ENCODE assay signal across 9 cellular contexts in the genomic region with DNA sequence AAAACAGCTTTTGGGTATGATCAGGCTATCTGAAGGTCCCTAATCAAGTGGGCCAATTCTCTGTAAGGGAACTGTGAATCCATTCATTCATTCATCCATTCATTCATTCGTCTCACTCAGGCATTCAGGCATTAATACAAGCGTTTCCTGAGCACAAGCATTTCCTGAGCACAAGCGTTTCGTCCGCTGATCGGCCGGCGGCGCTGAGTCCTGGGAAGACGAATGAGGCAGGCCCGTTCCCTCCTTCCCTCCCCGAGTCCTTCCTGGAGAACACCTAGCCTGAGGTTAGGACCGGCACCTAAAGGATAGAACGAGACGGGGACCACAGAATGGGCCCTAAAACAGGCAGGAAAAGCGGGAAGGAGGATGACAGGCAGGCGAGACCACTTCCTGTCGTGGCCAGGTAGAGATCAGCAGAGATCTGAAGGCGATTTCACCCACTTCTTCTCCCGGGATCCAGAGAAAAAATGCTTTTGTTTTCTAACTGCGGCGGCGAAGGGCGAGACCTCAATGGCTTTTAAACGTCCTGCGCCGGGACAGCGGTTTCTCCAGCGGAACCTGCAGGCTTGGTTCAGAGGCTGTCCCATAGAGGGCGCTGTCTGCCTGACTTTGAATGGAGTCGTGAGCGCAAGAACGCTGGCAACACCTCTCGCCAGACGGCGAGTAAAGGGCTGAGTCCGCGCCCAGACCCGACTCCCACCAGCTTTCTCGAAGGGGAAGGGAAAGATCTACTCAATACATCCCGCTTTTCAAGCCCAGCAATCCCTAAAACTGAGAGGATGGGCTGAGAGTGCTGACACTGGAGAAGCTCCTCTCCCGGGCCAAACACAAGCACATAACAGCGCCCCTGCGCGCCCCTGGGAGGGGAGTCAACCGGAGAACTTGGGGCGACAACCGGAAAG. TPM values are rescaled to one million over a fixed set of nuclear protein-coding genes. Genes with fewer than 3 reads are reported as not detected.
DNase-seq lines count a peak whose midpoint lies in the region; ATAC-seq and TF ChIP-seq lines count a peak whose summit lies in the region.
"Had no signal": no experiment of that assay in that cellular context is flagged by ENCODE, and none has a peak within 500 bp of the region (broad histone marks: within the 10 kb centered on the region; RNA-seq: fewer than 3 reads in every experiment).

No MANE protein-coding gene starts in this region.

- H3K23me2 ChIP-seq in H9 (ENCODE audit: insufficient read length, low read depth, low read length, poor library complexity, severe bottlenecking), result peaks cover 30% of the 10 kb centered on the region

- H3K27ac ChIP-seq in H9 (ENCODE audit: insufficient read length, low read depth, low read length) (no peak overlapping the region), duodenal mucosa (ENCODE audit: low read depth, low read length) (no peak overlapping the region), lower lobe of right lung (no peak overlapping the region)
- H3K27ac ChIP-seq: epithelial cell of prostate had no signal

- no peak overlapping the region for H3K27ac Mint-ChIP-seq in H9

- no peak overlapping the region for H2BK20ac ChIP-seq in H9 (ENCODE audit: low read depth, low read length, poor library complexity, severe bottlenecking)

- H3K23ac ChIP-seq in H9 (ENCODE audit: insufficient read length, low read depth, low read length), result no peak overlapping the region

- H3K9me3 ChIP-seq in H9 (ENCODE audit: control insufficient read depth, low read depth, low read length) (no peaks in the 10 kb centered on the region), duodenal mucosa (ENCODE audit: control insufficient read depth in 1 of 2, low read length in 2 of 2) (no peaks in the 10 kb centered on the region), lower lobe of right lung (no peaks in the 10 kb centered on the region)

- H3K36me3 Mint-ChIP-seq in H9 (ENCODE audit: insufficient read depth in 1 of 3, low read depth in 3 of 3), result no peaks in the 10 kb centered on the region

- peak; percentile 47 for DNase-seq in DMS 273 treated with DMSO at 0.1 percent for 48 hours (lab: John Stamatoyannopoulos, UW)
- DNase-seq in H9, result peak; percentile 94
- DNase-seq in NCI-H446 treated with DMSO at 0.1 percent for 48 hours (lab: John Stamatoyannopoulos, UW), result peak; percentile 8
- peak; percentile 88 for DNase-seq in activated CD4-positive, alpha-beta T cell treated with anti-CD3 and anti-CD28 coated beads, Interleukin-2, amount 50 U/mL, for 1 hour
- DNase-seq in lower lobe of right lung, result peak; percentile 88
- DNase-seq in stimulated activated CD4-positive, alpha-beta T cell treated with anti-CD3 and anti-CD28 coated beads, TNF-alpha, amount 100 ng/mL, for 1 hour (ENCODE audit: low read depth in 3 of 3, low spot score in 1 of 3), result peak; percentile 59 to 81 (median 72)

- peak; percentile 97 for TF ChIP-seq CTCF in H9 (conservative IDR thresholded peaks at IDR 0.05)
- TF ChIP-seq CTCF in lower lobe of right lung (IDR thresholded peaks at IDR 0.05), result peak; percentile 88

- no peak overlapping the region for H3K4ac ChIP-seq in H9 (ENCODE audit: low read depth, low read length)

- H4K8ac ChIP-seq in H9 (replicated peaks; ENCODE audit: insufficient read length, low read depth, low read length), result no peak overlapping the region

- H3K4me1 ChIP-seq in H9 (ENCODE audit: insufficient read depth, low read length) (no peaks in the 10 kb centered on the region; the same call in 1 of the 2 replicates), duodenal mucosa (ENCODE audit: control insufficient read depth in 1 of 2, insufficient read depth in 2 of 2, low read length in 2 of 2) (peaks cover 8 to 30% of the 10 kb centered on the region in 2 donors), lower lobe of right lung (peaks cover 49% of the 10 kb centered on the region)

- H3K4me1 Mint-ChIP-seq in H9, result peaks cover 21 to 29% of the 10 kb centered on the region in 2 experiments

- peak overlapping the region; percentile 89 for H3K4me2 ChIP-seq in H9 (ENCODE audit: insufficient read depth, insufficient read length, low read length)

- no peak overlapping the region for H2BK15ac ChIP-seq in H9 (ENCODE audit: low read depth, low read length)

- H3K4me3 Mint-ChIP-seq in H9, result peak overlapping the region; percentile 55 to 84

- H4K5ac ChIP-seq in H9 (ENCODE audit: insufficient read length, low read depth, low read length), result no peak overlapping the region

- no peak overlapping the region for H2BK12ac ChIP-seq in H9 (ENCODE audit: insufficient read length, low read depth, low read length)

- H3K79me2 ChIP-seq in H9 (ENCODE audit: insufficient read depth, low read length), result no peaks in the 10 kb centered on the region

- no peaks in the 10 kb centered on the region for H3K79me1 ChIP-seq in H9 (ENCODE audit: insufficient read depth, low read depth, low read length, poor library complexity, severe bottlenecking)

- peaks cover 98% of the 10 kb centered on the region for H3K27me3 Mint-ChIP-seq in H9 (ENCODE audit: low read depth)

- H2BK5ac ChIP-seq in H9 (ENCODE audit: insufficient read length, low read length), result no peak overlapping the region

- peak; percentile 86 to 88 for ATAC-seq in lower lobe of right lung
- no peak for ATAC-seq in GM21423 (IDR thresholded peaks at IDR 0.05; ENCODE audit: unreplicated experiment)

- H2BK120ac ChIP-seq in H9 (ENCODE audit: low read depth, low read length, poor library complexity, severe bottlenecking), result no peak overlapping the region

- no peak overlapping the region for H3K14ac ChIP-seq in H9 (ENCODE audit: insufficient read depth, low read length)

- H3T11ph ChIP-seq in H9 (ENCODE audit: low read length), result no peak overlapping the region

- H3K4me3 ChIP-seq in duodenal mucosa (ENCODE audit: low read depth in 1 of 2, low read length in 2 of 2), result peak overlapping the region; percentile 34 to 59
- peak overlapping the region; percentile 37 for H3K4me3 ChIP-seq in lower lobe of right lung

- H2AK5ac ChIP-seq in H9 (ENCODE audit: insufficient read length, low read length), result no peak overlapping the region

- no peak overlapping the region for H3K56ac ChIP-seq in H9 (ENCODE audit: insufficient read length, low read depth, low read length)

- peaks cover 0 to 2% of the 10 kb centered on the region in 2 experiments; a peak in 2 of 5 replicates for H3K9me3 Mint-ChIP-seq in H9

- no peak overlapping the region for H2AFZ ChIP-seq in H9 (ENCODE audit: low read length)

- H3K27me3 ChIP-seq in H9 (ENCODE audit: insufficient read depth, low read length) (peaks cover 58% of the 10 kb centered on the region), duodenal mucosa (ENCODE audit: control insufficient read depth in 1 of 2, insufficient read depth in 2 of 2, low read length in 2 of 2) (peaks cover 78 to 91% of the 10 kb centered on the region in 2 donors), lower lobe of right lung (ENCODE audit: low read depth) (peaks cover 100% of the 10 kb centered on the region)

- intact Hi-C loops in lower lobe of right lung (cut with DNase I), result loop anchor here (5.0 kb wide), 1 partner anchor 429 kb away; no protein-coding TSS in a partner anchor

- WGBS in H9 (ENCODE audit: extremely low coverage, insufficient read length, low lambda C conversion rate), result no CpG with 5 or more reads among the region's 48 CpGs

- peak overlapping the region; percentile 5 for H3K9ac ChIP-seq in H9 (ENCODE audit: extremely low read depth, insufficient read length, low read length)
- peak overlapping the region in 1 of 2 donors; percentile 30 for H3K9ac ChIP-seq in duodenal mucosa (ENCODE audit: low read depth in 1 of 2, low read length in 2 of 2)

- no peak overlapping the region for H3K18ac ChIP-seq in H9 (ENCODE audit: insufficient read length, low read depth, low read length)

- no peak overlapping the region for H4K91ac ChIP-seq in H9 (ENCODE audit: insufficient read length, low read depth, low read length)

- no peaks in the 10 kb centered on the region for H4K20me1 ChIP-seq in H9 (ENCODE audit: control insufficient read depth, insufficient read depth, insufficient read length)

- no peaks in the 10 kb centered on the region for H3K36me3 ChIP-seq in duodenal mucosa (ENCODE audit: control insufficient read depth in 1 of 2, insufficient read depth in 2 of 2, low read length in 2 of 2)
- H3K36me3 ChIP-seq in lower lobe of right lung, result no peaks in the 10 kb centered on the region

RNA-seq across cellular contexts. Expression of gene HMX3, which starts 2.9 kb away (rescaled TPM):
- total RNA-seq in H9 (2021) (0.20 TPM in 1 of 2 replicates, not detected in the other), lower lobe of right lung (not detected)

RNA-seq across cellular contexts. Expression of gene HMX2, which starts 15.1 kb away (rescaled TPM):
- total RNA-seq in H9 (2021), result 0.35 and 0.46 TPM in 2 replicates
- total RNA-seq in lower lobe of right lung, result not detected

RNA-seq across cellular contexts. Expression of gene BUB3, which starts 21.4 kb away (rescaled TPM):
- total RNA-seq in H9 (2021) (188 and 200 TPM in 2 replicates), lower lobe of right lung (67.3 TPM)

Comparison
In these comparisons a context has a peak if more than half of its experiments do, and no peak if none do; other contexts are left out.
1. DNase-seq: peak in every context shown above with its lines; median percentile 94 in H9; 88 in activated CD4-positive, alpha-beta T cell treated with anti-CD3 and anti-CD28 coated beads, Interleukin-2, amount 50 U/mL, for 1 hour; 88 in lower lobe of right lung; 72 in stimulated activated CD4-positive, alpha-beta T cell treated with anti-CD3 and anti-CD28 coated beads, TNF-alpha, amount 100 ng/mL, for 1 hour; 47 in DMS 273 treated with DMSO at 0.1 percent for 48 hours; 8 in NCI-H446 treated with DMSO at 0.1 percent for 48 hours.